ENCODE assay signal across 1 cellular context in genomic region chr16:89712476-89712805, GRCh38.
TF ChIP-seq lines count a peak whose summit lies in the region.

No MANE protein-coding gene starts in this region.

TF ChIP-seq in H1, 55 proteins besides CTCF, POLR2A, EP300 and RAD21:
- TF ChIP-seq RFX5 (IDR thresholded peaks at IDR 0.05; ENCODE audit: borderline replicate concordance, low read depth, low read length) (no peak), MAFK (IDR thresholded peaks at IDR 0.05; ENCODE audit: low read depth, low read length) (no peak), TAF1 (IDR thresholded peaks at IDR 0.05; ENCODE audit: low read depth, low read length) (no peak), TEAD4 (IDR thresholded peaks at IDR 0.05; ENCODE audit: low read depth, low read length) (no peak), EZH2 (IDR thresholded peaks at IDR 0.05; ENCODE audit: low read depth, low read length, severe bottlenecking) (no peak), CBX5 (IDR thresholded peaks at IDR 0.05; ENCODE audit: low read depth, low read length) (no peak), USF2 (IDR thresholded peaks at IDR 0.05; ENCODE audit: low read length) (no peak), KDM4A (IDR thresholded peaks at IDR 0.05; ENCODE audit: low read depth, low read length, severe bottlenecking) (no peak), BRCA1 (IDR thresholded peaks at IDR 0.05; ENCODE audit: low read depth, low read length) (no peak)
